Comparison of ENCODE assay signal across 6 cellular contexts in the genomic region with DNA sequence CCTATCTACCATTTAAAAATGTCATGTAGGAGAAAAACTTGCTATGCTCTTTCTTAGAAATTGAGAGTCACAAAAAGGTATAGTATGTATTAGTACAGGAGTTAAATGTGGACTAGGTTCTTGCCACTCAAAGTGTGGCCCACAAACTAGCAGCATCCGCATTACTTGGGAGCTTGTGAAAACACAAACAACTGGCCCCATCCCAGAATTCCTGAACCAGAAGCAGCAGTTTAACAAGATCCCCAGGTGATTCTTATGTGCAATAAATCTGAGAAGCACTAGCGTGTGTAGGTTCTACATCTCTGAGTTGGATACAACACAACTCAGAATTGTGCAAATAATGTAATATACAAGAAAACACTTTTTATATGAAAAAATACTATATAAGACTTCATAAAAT.
"Had no signal": no experiment of that assay in that cellular context is flagged by ENCODE, and none has a peak within 500 bp of the region (broad histone marks: within the 10 kb centered on the region; RNA-seq: fewer than 3 reads in every experiment).

No MANE protein-coding gene starts in this region.

- H3K36me3 ChIP-seq: HAP-1 had no signal

- ATAC-seq: HCT116 had no signal

- DNase-seq: KBM-7 had no signal

- H3K4me2 ChIP-seq: GM23338 had no signal

- H3K4me3 Mint-ChIP-seq: GM23338, IgD-negative memory B cell had no signal

- H3K9me3 ChIP-seq: HAP-1 had no signal

- H3K36me3 Mint-ChIP-seq: IgD-negative memory B cell had no signal

- H3K9me3 Mint-ChIP-seq: GM23338 had no signal

- H3K4me1 Mint-ChIP-seq: IgD-negative memory B cell had no signal

- H3K4me1 ChIP-seq: HAP-1 had no signal

- H2AFZ ChIP-seq: GM23338 had no signal

- H3K4me3 ChIP-seq: GM23338, HAP-1 had no signal

- H3K27ac Mint-ChIP-seq: GM23338, IgD-negative memory B cell had no signal

- H3K27ac ChIP-seq: HL-60 had no signal
